In genomic region chr17:44083250-44083849, GRCh38 we compare ENCODE assay signal across 9 cellular contexts. TPM values are rescaled to one million over a fixed set of nuclear protein-coding genes. Genes with fewer than 3 reads are reported as not detected.
DNase-seq lines count a peak whose midpoint lies in the region; ATAC-seq and TF ChIP-seq lines count a peak whose summit lies in the region.
"Had no signal": no experiment of that assay in that cellular context is flagged by ENCODE, and none has a peak within 500 bp of the region (broad histone marks: within the 10 kb centered on the region; RNA-seq: fewer than 3 reads in every experiment).

No MANE protein-coding gene starts in this region.

- ATAC-seq in mucosa of descending colon (peak; percentile 52), HG02885 (IDR thresholded peaks at IDR 0.05; ENCODE audit: poor library complexity, unreplicated experiment) (no peak), left lung (no peak)

- H3K4me3 ChIP-seq in mucosa of descending colon (no peak overlapping the region), uterus (no peak overlapping the region), HAP-1 (no peak overlapping the region), left lung (no peak overlapping the region)

- no peaks in the 10 kb centered on the region for H3K9me3 ChIP-seq in mucosa of descending colon
- no peaks in the 10 kb centered on the region for H3K9me3 ChIP-seq in uterus
- no peaks in the 10 kb centered on the region for H3K9me3 ChIP-seq in HAP-1
- no peaks in the 10 kb centered on the region for H3K9me3 ChIP-seq in left lung

- in situ Hi-C loops in T47D (cut with HindIII; ENCODE audit: low pct_unique_long_range_greater_than_20kb, low sequenced_read_pairs) (no loop called here), HAP-1 (cut with MboI; ENCODE audit: low sequenced_read_pairs) (no loop called here)

- H3K36me3 ChIP-seq in mucosa of descending colon (ENCODE audit: low read depth) (no peaks in the 10 kb centered on the region), uterus (no peaks in the 10 kb centered on the region), HAP-1 (replicated peaks) (peaks cover 15% of the 10 kb centered on the region), left lung (peaks cover 0 to 92% of the 10 kb centered on the region in 2 donors)

- TF ChIP-seq CTCF in GM10266 (IDR thresholded peaks at IDR 0.05; ENCODE audit: control insufficient read depth, insufficient read depth, low read depth, missing control alignments): peak; percentile 36
- no peak for TF ChIP-seq CTCF in mucosa of descending colon (IDR thresholded peaks at IDR 0.05)
- TF ChIP-seq CTCF in uterus (IDR thresholded peaks at IDR 0.05): no peak
- TF ChIP-seq CTCF in left lung (IDR thresholded peaks at IDR 0.05): no peak

- H3K27ac ChIP-seq in uterus: no peak overlapping the region
- H3K27ac ChIP-seq in left lung: no peak overlapping the region

- H3K4me1 ChIP-seq in mucosa of descending colon (ENCODE audit: low read depth) (peaks cover 3% of the 10 kb centered on the region), uterus (no peaks in the 10 kb centered on the region), HAP-1 (peaks cover 5% of the 10 kb centered on the region), left lung (peaks cover 0 to 4% of the 10 kb centered on the region in 2 donors)

- no peaks in the 10 kb centered on the region for H3K27me3 ChIP-seq in uterus
- no peaks in the 10 kb centered on the region for H3K27me3 ChIP-seq in HAP-1 (ENCODE audit: low read depth)
- no peaks in the 10 kb centered on the region for H3K27me3 ChIP-seq in left lung

- intact Hi-C loops in mucosa of descending colon (cut with DNase I, micrococcal nuclease): no loop called here
- intact Hi-C loops in uterus (cut with DNase I; ENCODE audit: low total_unique reads): no loop called here
- intact Hi-C loops in left lung (cut with DNase I): no loop called here

- DNase-seq in GM10266 (ENCODE audit: extremely low spot score): no peak
- peak; percentile 42 for DNase-seq in M059J (ENCODE audit: low read depth)
- DNase-seq in T47D (ENCODE audit: low read depth in 1 of 2, low spot score in 1 of 2): peak; percentile 83 to 85
- peak in 1 of 3 donors; percentile 30 for DNase-seq in mucosa of descending colon
- DNase-seq in uterus: no peak
- no peak for DNase-seq in HAP-1 (ENCODE audit: low spot score in 2 of 2)
- no peak for DNase-seq in left lung
- DNase-seq: KG1 had no signal

- TF ChIP-seq POLR2A in uterus (IDR thresholded peaks at IDR 0.05): no peak

RNA-seq across cellular contexts. Expression of gene G6PC3, which starts 12.8 kb away (rescaled TPM):
- total RNA-seq in M059J (2014; rRNA removed; shearing (Covaris generic)): 63.5 and 66.4 TPM in 2 replicates
- 10 to 100 TPM; 29.5 to 48.1 (median 30.0) TPM for total RNA-seq in mucosa of descending colon
- total RNA-seq in uterus: 10 to 100 TPM; 12.4 to 66.3 (median 33.8) TPM
- total RNA-seq in left lung: 10 to 100 TPM; 47.4 to 62.6 TPM

RNA-seq across cellular contexts. Expression of gene LSM12, which starts 16.9 kb away (rescaled TPM):
- total RNA-seq in M059J (2014; rRNA removed; shearing (Covaris generic)): 112 and 121 TPM in 2 replicates
- total RNA-seq in mucosa of descending colon (10 to 100 TPM; 45.1 to 63.5 (median 48.2) TPM), uterus (10 to 100 TPM; 24.5 to 49.8 (median 37.1) TPM), left lung (10 to 100 TPM; 47.6 to 53.2 TPM)

RNA-seq across cellular contexts. Expression of gene HDAC5, which starts 40.1 kb away (rescaled TPM):
- 37.8 and 46.0 TPM in 2 replicates for total RNA-seq in M059J (2014; rRNA removed; shearing (Covaris generic))
- total RNA-seq in mucosa of descending colon: 10 to 100 TPM; 18.9 to 48.3 (median 32.4) TPM
- total RNA-seq in uterus: 10 to 100 TPM; 35.9 to 74.1 (median 58.0) TPM
- total RNA-seq in left lung: 10 to 100 TPM; 28.0 to 43.5 TPM

RNA-seq across cellular contexts. Expression of gene HROB, which starts 58.4 kb away (rescaled TPM):
- total RNA-seq in M059J (2014; rRNA removed; shearing (Covaris generic)): 6.5 and 7.5 TPM in 2 replicates
- total RNA-seq in mucosa of descending colon (1 to 10 TPM; 1.5 to 3.0 (median 1.8) TPM), uterus (1 to 10 TPM in 2 of 4 donors, not detected in 2; 1.6 to 2.4 TPM), left lung (1 to 10 TPM; 2.3 to 2.7 TPM)

Comparison
In these comparisons a context has a peak if more than half of its experiments do, and no peak if none do; other contexts are left out.
1. DNase-seq: peak in M059J (single experiment) and T47D (2 of 2); none in GM10266 (single experiment), uterus (0 of 2), HAP-1 (0 of 2) and left lung (0 of 2).